24 cellular contexts compared by ENCODE assay signal in the genomic region with DNA sequence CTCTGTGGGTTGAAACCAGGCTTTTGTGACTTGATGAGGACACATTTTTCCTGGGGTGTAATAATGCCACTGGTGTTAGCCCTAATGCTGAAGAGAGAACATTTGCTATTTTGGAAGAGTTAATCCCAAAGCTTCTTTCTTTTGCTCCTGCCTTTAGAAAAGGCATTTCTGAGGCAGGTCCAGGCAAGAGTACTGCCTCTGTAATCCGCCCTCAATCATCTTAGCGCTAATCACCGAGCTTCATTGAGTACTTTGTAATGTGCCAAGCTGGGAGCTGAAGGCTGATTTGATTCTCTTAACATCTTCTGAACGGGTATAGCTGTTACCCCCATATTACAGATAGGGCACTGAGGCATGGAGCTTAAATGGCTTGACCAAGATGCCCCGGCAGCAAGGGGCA.
"Had no signal": no experiment of that assay in that cellular context is flagged by ENCODE, and none has a peak within 500 bp of the region (broad histone marks: within the 10 kb centered on the region; RNA-seq: fewer than 3 reads in every experiment).

No MANE protein-coding gene starts in this region.

- DNase-seq: activated B cell treated with CpG ODN at 0.5 μM for 24 hours; activated CD4-positive, alpha-beta T cell treated with anti-CD3 and anti-CD28 coated beads, Interleukin-2, amount 50 U/mL, for 1 hour; activated CD8-positive, alpha-beta T cell treated with anti-CD3 and anti-CD28 coated beads for 36 hours; activated gamma-delta T cell treated with Interleukin-2 at 50 U/mL for 16 hours; activated naive CD4-positive, alpha-beta T cell treated with anti-CD3 and anti-CD28 coated beads, Interleukin-2, amount 50 U/mL, for 16 hours; activated T-cell treated with anti-CD3 and anti-CD28 coated beads, Interleukin-2, amount 50 U/mL, for 4 hours; cerebellar nuclear complex; colonic mucosa; effector CD8-positive, alpha-beta T cell; gastrocnemius medialis; glutamatergic neuron; left lung; lower lobe of right lung; naive B cell; occipital lobe; right cardiac atrium; spleen; T-helper 2 cell; uterus had no signal

- FAIRE-seq: endometrium, islet of Langerhans had no signal

- H3K36me3 ChIP-seq: cardiac muscle cell, colonic mucosa, gastrocnemius medialis, left lung, lower lobe of right lung, spleen, thoracic aorta, uterus had no signal

- H3K27me3 ChIP-seq: cardiac muscle cell, colonic mucosa, gastrocnemius medialis, uterus had no signal

- H3K27ac ChIP-seq: cardiac muscle cell, colonic mucosa, epithelial cell of prostate, gastrocnemius medialis, left lung, lower lobe of right lung, spleen, thoracic aorta, uterus had no signal

- H3K9me3 ChIP-seq: colonic mucosa, gastrocnemius medialis, left lung, lower lobe of right lung, thoracic aorta, uterus had no signal

- H3K4me3 ChIP-seq: cardiac muscle cell, colonic mucosa, gastrocnemius medialis, left lung, lower lobe of right lung, spleen, thoracic aorta, uterus had no signal

- H3K4me1 ChIP-seq: colonic mucosa, gastrocnemius medialis, left lung, lower lobe of right lung, uterus had no signal
